Comparison of ENCODE assay signal across 20 cellular contexts in genomic region chr6:44493132-44493531, GRCh38.
"Had no signal": no experiment of that assay in that cellular context is flagged by ENCODE, and none has a peak within 500 bp of the region (broad histone marks: within the 10 kb centered on the region; RNA-seq: fewer than 3 reads in every experiment).

No MANE protein-coding gene starts in this region.

- H2AFZ ChIP-seq: parathyroid adenoma had no signal

- H3K36me3 Mint-ChIP-seq: activated naive CD8-positive, alpha-beta T cell; natural killer cell treated with Interleukin-12 subunit alpha and Interleukin-12 subunit beta and Interleukin-15 and Interleukin-18, amount 100 ng/mL, for 72 hours; stimulated activated memory B cell treated with anti-CD40 and anti-IgM and Interleukin-4, amounts not matched to agents 10 μg/mL and 1 μg/mL and 100 μg/mL, for 72 hours had no signal

- H3K36me3 ChIP-seq: heart right ventricle, left ventricle myocardium inferior, stomach, suprapubic skin, tibial nerve had no signal

- DNase-seq: activated CD4-positive, alpha-beta T cell treated with anti-CD3 and anti-CD28 coated beads for 1 hour; activated CD4-positive, alpha-beta T cell treated with anti-CD3 and anti-CD28 coated beads, Interleukin-2, amount 50 U/mL, for 1 hour; activated CD8-positive, alpha-beta T cell treated with anti-CD3 and anti-CD28 coated beads, Interleukin-2, amount 10 ng/mL, durations not matched to agents 7 days and 5 days; activated naive CD4-positive, alpha-beta T cell; amniotic stem cell; cortex of kidney; endodermal cell; heart right ventricle; left ventricle myocardium inferior; right cardiac atrium; stimulated activated CD4-positive, alpha-beta T cell treated with anti-CD3 and anti-CD28 coated beads, Interleukin-1b, Interleukin-23, amount 100 ng/mL, for 48 hours; stomach; T-helper 9 cell had no signal

- H3K4me1 ChIP-seq: parathyroid adenoma had no signal

- H3K9me3 ChIP-seq: heart right ventricle, left ventricle myocardium inferior, stomach, suprapubic skin, tibial nerve had no signal

- H3K27ac Mint-ChIP-seq: activated CD8-positive, alpha-beta T cell treated with anti-CD3 and anti-CD28 coated beads, Interleukin-2, amount 10 ng/mL, durations not matched to agents 7 days and 5 days; activated naive CD8-positive, alpha-beta T cell; activated T-helper 1 cell treated with anti-CD3 and anti-CD28 coated beads, Interleukin-12 subunit alpha, Interleukin-12 subunit beta, Interleukin-2, Interleukin-4 antibody, amounts not matched to agents 30 ng/mL and 10 ng/mL and 1 ng/mL, durations not matched to agents 14 hours and 24 hours and 36 hours; endodermal cell; natural killer cell treated with Interleukin-12 subunit alpha and Interleukin-12 subunit beta and Interleukin-15 and Interleukin-18, amount 100 ng/mL, for 72 hours; stimulated activated memory B cell treated with anti-CD40 and anti-IgM and Interleukin-4, amounts not matched to agents 10 μg/mL and 1 μg/mL and 100 μg/mL, for 72 hours had no signal

- H3K4me1 Mint-ChIP-seq: stimulated activated memory B cell treated with anti-CD40 and anti-IgM and Interleukin-4, amounts not matched to agents 10 μg/mL and 1 μg/mL and 100 μg/mL, for 72 hours had no signal

- H3K4me3 ChIP-seq: heart right ventricle, left ventricle myocardium inferior, stomach, suprapubic skin, tibial nerve had no signal

- H3K27me3 ChIP-seq: suprapubic skin, tibial nerve had no signal

- H3K27ac ChIP-seq: heart right ventricle, left ventricle myocardium inferior, parathyroid adenoma, stomach, suprapubic skin, tibial nerve had no signal

- H3K9me3 Mint-ChIP-seq: activated T-helper 1 cell treated with anti-CD3 and anti-CD28 coated beads, Interleukin-12 subunit alpha, Interleukin-12 subunit beta, Interleukin-2, Interleukin-4 antibody, amounts not matched to agents 30 ng/mL and 10 ng/mL and 1 ng/mL, durations not matched to agents 14 hours and 24 hours and 36 hours; endodermal cell; natural killer cell treated with Interleukin-12 subunit alpha and Interleukin-12 subunit beta and Interleukin-15 and Interleukin-18, amount 100 ng/mL, for 72 hours; stimulated activated memory B cell treated with anti-CD40 and anti-IgM and Interleukin-4, amounts not matched to agents 10 μg/mL and 1 μg/mL and 100 μg/mL, for 72 hours had no signal

- H3K4me3 Mint-ChIP-seq: activated CD8-positive, alpha-beta T cell treated with anti-CD3 and anti-CD28 coated beads, Interleukin-2, amount 10 ng/mL, durations not matched to agents 7 days and 5 days; activated naive CD8-positive, alpha-beta T cell; activated T-helper 1 cell treated with anti-CD3 and anti-CD28 coated beads, Interleukin-12 subunit alpha, Interleukin-12 subunit beta, Interleukin-2, Interleukin-4 antibody, amounts not matched to agents 30 ng/mL and 10 ng/mL and 1 ng/mL, durations not matched to agents 14 hours and 24 hours and 36 hours; endodermal cell; natural killer cell treated with Interleukin-12 subunit alpha and Interleukin-12 subunit beta and Interleukin-15 and Interleukin-18, amount 100 ng/mL, for 72 hours; stimulated activated memory B cell treated with anti-CD40 and anti-IgM and Interleukin-4, amounts not matched to agents 10 μg/mL and 1 μg/mL and 100 μg/mL, for 72 hours had no signal

- H3K9ac ChIP-seq: parathyroid adenoma had no signal

- ATAC-seq: activated CD8-positive, alpha-beta T cell treated with anti-CD3 and anti-CD28 coated beads, Interleukin-2, amount 10 ng/mL, durations not matched to agents 7 days and 5 days; heart right ventricle; natural killer cell treated with Interleukin-12 subunit alpha and Interleukin-12 subunit beta and Interleukin-15 and Interleukin-18, amount 100 ng/mL, for 72 hours; right cardiac atrium; stimulated activated memory B cell treated with anti-CD40 and anti-IgM and Interleukin-4, amounts not matched to agents 10 μg/mL and 1 μg/mL and 100 μg/mL, for 72 hours had no signal

- H3K79me2 ChIP-seq: parathyroid adenoma had no signal
